18 cellular contexts compared by ENCODE assay signal in genomic region chr7:84122582-84123360, GRCh38.
DNase-seq lines count a peak whose midpoint lies in the region; ATAC-seq and TF ChIP-seq lines count a peak whose summit lies in the region.
"Had no signal": no experiment of that assay in that cellular context is flagged by ENCODE, and none has a peak within 500 bp of the region (broad histone marks: within the 10 kb centered on the region; RNA-seq: fewer than 3 reads in every experiment).

No MANE protein-coding gene starts in this region.

- H3K27ac ChIP-seq in smooth muscle cell (ENCODE audit: low read depth): peak overlapping the region; percentile 24
- H3K27ac ChIP-seq: 22Rv1; BLaER1 treated with 17β-estradiol and CSF1 and Interleukin-3, amounts not matched to agents 10 nM and 100 nM had no signal

- ATAC-seq in WTC11: no peak
- ATAC-seq: CD8-positive, alpha-beta T cell had no signal

- H3K9me3 ChIP-seq in smooth muscle cell (replicated peaks; ENCODE audit: low read depth): no peaks in the 10 kb centered on the region
- H3K9me3 ChIP-seq: BLaER1 treated with 17β-estradiol and CSF1 and Interleukin-3, amounts not matched to agents 10 nM and 100 nM had no signal

- H3K27ac Mint-ChIP-seq in WTC11: peak overlapping the region; percentile 83; the same call in 1 of the 2 replicates
- H3K27ac Mint-ChIP-seq: CD8-positive, alpha-beta T cell had no signal

- H2AFZ ChIP-seq in smooth muscle cell (ENCODE audit: low read depth): no peak overlapping the region

- no peaks in the 10 kb centered on the region for H3K79me2 ChIP-seq in smooth muscle cell (ENCODE audit: low read depth)

- peaks cover 5% of the 10 kb centered on the region for H3K36me3 Mint-ChIP-seq in WTC11
- H3K36me3 Mint-ChIP-seq: CD8-positive, alpha-beta T cell had no signal

- peaks cover 9% of the 10 kb centered on the region for H3F3A ChIP-seq in smooth muscle cell (ENCODE audit: low read depth)

- no peaks in the 10 kb centered on the region for H3K36me3 ChIP-seq in smooth muscle cell (ENCODE audit: low read depth)
- H3K36me3 ChIP-seq: BLaER1 treated with 17β-estradiol and CSF1 and Interleukin-3, amounts not matched to agents 10 nM and 100 nM had no signal

- POLR2A ChIA-PET in WTC11 (lab: Charles Lee): no interaction called here

- CTCF ChIA-PET in WTC11 (lab: Charles Lee): no interaction called here

- no peak overlapping the region for H3K4me3 Mint-ChIP-seq in WTC11
- H3K4me3 Mint-ChIP-seq: CD8-positive, alpha-beta T cell had no signal

- H3K27me3 Mint-ChIP-seq in WTC11 (ENCODE audit: low read depth): no peaks in the 10 kb centered on the region

- H4K20me1 ChIP-seq in smooth muscle cell (ENCODE audit: low read depth): no peaks in the 10 kb centered on the region
- H4K20me1 ChIP-seq: BLaER1 treated with 17β-estradiol and CSF1 and Interleukin-3, amounts not matched to agents 10 nM and 100 nM had no signal

- TF ChIP-seq CTCF in WTC11 (IDR thresholded peaks at IDR 0.05) (no peak), smooth muscle cell (IDR thresholded peaks at IDR 0.05; ENCODE audit: borderline replicate concordance, insufficient read depth, poor library complexity, severe bottlenecking) (no peak)

- DNase-seq in NCI-H526 treated with DMSO at 0.1 percent for 48 hours (lab: John Stamatoyannopoulos, UW) (peak; percentile 35), NCI-H526 (lab: John Stamatoyannopoulos, UW) (no peak), WTC11 (ENCODE audit: low spot score) (no peak), fibroblast of peridontal ligament (ENCODE audit: extremely low read depth) (peak; percentile 37), smooth muscle cell (lab: John Stamatoyannopoulos, UW; ENCODE audit: unreplicated experiment) (no peak), NCI-H510A (lab: John Stamatoyannopoulos, UW) (no peak), amygdala (lab: John Stamatoyannopoulos, UW) (no peak)
- DNase-seq in stimulated activated CD4-positive, alpha-beta T cell treated with anti-CD3 and anti-CD28 coated beads, Interleukin-1b, Interleukin-23, amount 100 ng/mL, for 48 hours: no peak
- DNase-seq: CD8-positive, alpha-beta T cell; HCEC 1CT; KBM-7; MM.1S; NCI-H1048; NCI-H1417 treated with DMSO at 0.1 percent for 48 hours; NCI-H187; NCI-H510A treated with DMSO at 0.1 percent for 48 hours had no signal

- H3K4me2 ChIP-seq in smooth muscle cell: no peak overlapping the region
- H3K4me2 ChIP-seq: BLaER1 treated with 17β-estradiol and CSF1 and Interleukin-3, amounts not matched to agents 10 nM and 100 nM had no signal

- 97% methylated on average over 4 of the region's 4 CpGs for WGBS in smooth muscle cell (ENCODE audit: low lambda C conversion rate)

- H3K4me3 ChIP-seq in smooth muscle cell: no peak overlapping the region
- H3K4me3 ChIP-seq: BLaER1 treated with 17β-estradiol and CSF1 and Interleukin-3, amounts not matched to agents 10 nM and 100 nM had no signal

- H3K27me3 ChIP-seq in smooth muscle cell (ENCODE audit: low read depth): no peaks in the 10 kb centered on the region
- H3K27me3 ChIP-seq: BLaER1 treated with 17β-estradiol and CSF1 and Interleukin-3, amounts not matched to agents 10 nM and 100 nM had no signal

- peaks cover 21% of the 10 kb centered on the region for H3K4me1 ChIP-seq in smooth muscle cell (ENCODE audit: low read depth)

- H3K9me3 Mint-ChIP-seq in WTC11: peaks cover 3% of the 10 kb centered on the region; the same call in 1 of the 2 replicates
- H3K9me3 Mint-ChIP-seq: CD8-positive, alpha-beta T cell had no signal

- no peak overlapping the region for H3K9ac ChIP-seq in smooth muscle cell (ENCODE audit: low read depth)
- H3K9ac ChIP-seq: BLaER1 treated with 17β-estradiol and CSF1 and Interleukin-3, amounts not matched to agents 10 nM and 100 nM had no signal

- peaks cover 22% of the 10 kb centered on the region for H3K4me1 Mint-ChIP-seq in WTC11

TF ChIP-seq in WTC11, 78 proteins besides CTCF, POLR2A, EP300 and RAD21:
- no peak for TF ChIP-seq ESRRA (CRISPR knock-in tag; IDR thresholded peaks at IDR 0.05; ENCODE audit: borderline replicate concordance)
- no peak for TF ChIP-seq HMGA2 (CRISPR knock-in tag; IDR thresholded peaks at IDR 0.05)
- TF ChIP-seq TCF7 (CRISPR knock-in tag; IDR thresholded peaks at IDR 0.05; ENCODE audit: low read depth): no peak
- TF ChIP-seq ZNF396 (CRISPR knock-in tag; IDR thresholded peaks at IDR 0.05; ENCODE audit: borderline replicate concordance): no peak
- TF ChIP-seq, protein P1, sequence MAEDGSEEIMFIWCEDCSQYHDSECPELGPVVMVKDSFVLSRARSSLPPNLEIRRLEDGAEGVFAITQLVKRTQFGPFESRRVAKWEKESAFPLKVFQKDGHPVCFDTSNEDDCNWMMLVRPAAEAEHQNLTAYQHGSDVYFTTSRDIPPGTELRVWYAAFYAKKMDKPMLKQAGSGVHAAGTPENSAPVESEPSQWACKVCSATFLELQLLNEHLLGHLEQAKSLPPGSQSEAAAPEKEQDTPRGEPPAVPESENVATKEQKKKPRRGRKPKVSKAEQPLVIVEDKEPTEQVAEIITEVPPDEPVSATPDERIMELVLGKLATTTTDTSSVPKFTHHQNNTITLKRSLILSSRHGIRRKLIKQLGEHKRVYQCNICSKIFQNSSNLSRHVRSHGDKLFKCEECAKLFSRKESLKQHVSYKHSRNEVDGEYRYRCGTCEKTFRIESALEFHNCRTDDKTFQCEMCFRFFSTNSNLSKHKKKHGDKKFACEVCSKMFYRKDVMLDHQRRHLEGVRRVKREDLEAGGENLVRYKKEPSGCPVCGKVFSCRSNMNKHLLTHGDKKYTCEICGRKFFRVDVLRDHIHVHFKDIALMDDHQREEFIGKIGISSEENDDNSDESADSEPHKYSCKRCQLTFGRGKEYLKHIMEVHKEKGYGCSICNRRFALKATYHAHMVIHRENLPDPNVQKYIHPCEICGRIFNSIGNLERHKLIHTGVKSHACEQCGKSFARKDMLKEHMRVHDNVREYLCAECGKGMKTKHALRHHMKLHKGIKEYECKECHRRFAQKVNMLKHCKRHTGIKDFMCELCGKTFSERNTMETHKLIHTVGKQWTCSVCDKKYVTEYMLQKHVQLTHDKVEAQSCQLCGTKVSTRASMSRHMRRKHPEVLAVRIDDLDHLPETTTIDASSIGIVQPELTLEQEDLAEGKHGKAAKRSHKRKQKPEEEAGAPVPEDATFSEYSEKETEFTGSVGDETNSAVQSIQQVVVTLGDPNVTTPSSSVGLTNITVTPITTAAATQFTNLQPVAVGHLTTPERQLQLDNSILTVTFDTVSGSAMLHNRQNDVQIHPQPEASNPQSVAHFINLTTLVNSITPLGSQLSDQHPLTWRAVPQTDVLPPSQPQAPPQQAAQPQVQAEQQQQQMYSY (CRISPR knock-in tag; IDR thresholded peaks at IDR 0.05): no peak
- TF ChIP-seq GTF2I (CRISPR knock-in tag; conservative IDR thresholded peaks at IDR 0.05): no peak
- TF ChIP-seq ZNF416 (CRISPR knock-in tag; IDR thresholded peaks at IDR 0.05): no peak
- TF ChIP-seq ZNF263 (CRISPR knock-in tag; IDR thresholded peaks at IDR 0.05; ENCODE audit: low read depth): no peak
- no peak for TF ChIP-seq FOXP1 (CRISPR knock-in tag; IDR thresholded peaks at IDR 0.05; ENCODE audit: borderline replicate concordance)
- no peak for TF ChIP-seq CREB1 (CRISPR knock-in tag; IDR thresholded peaks at IDR 0.05)
- no peak for TF ChIP-seq ZNF138 (CRISPR knock-in tag; conservative IDR thresholded peaks at IDR 0.05)
- no peak for TF ChIP-seq JAZF1 (CRISPR knock-in tag; IDR thresholded peaks at IDR 0.05)
- no peak for TF ChIP-seq PRRX2 (CRISPR knock-in tag; IDR thresholded peaks at IDR 0.05)
- TF ChIP-seq ZNF317 (CRISPR knock-in tag; IDR thresholded peaks at IDR 0.05; ENCODE audit: borderline replicate concordance, low read depth): no peak

Comparison
In these comparisons a context has a peak if more than half of its experiments do, and no peak if none do; other contexts are left out.
1. DNase-seq: peak in NCI-H526 treated with DMSO at 0.1 percent for 48 hours (single experiment) and fibroblast of peridontal ligament (single experiment); none in NCI-H526 (0 of 2), WTC11 (single experiment), smooth muscle cell (single experiment), NCI-H510A (single experiment), amygdala (0 of 56) and stimulated activated CD4-positive, alpha-beta T cell treated with anti-CD3 and anti-CD28 coated beads, Interleukin-1b, Interleukin-23, amount 100 ng/mL, for 48 hours (single experiment).